10 cellular contexts compared by ENCODE assay signal in genomic region chr18:48607049-48607984, GRCh38.
DNase-seq lines count a peak whose midpoint lies in the region; ATAC-seq, FAIRE-seq and TF ChIP-seq lines count a peak whose summit lies in the region.
"Had no signal": no experiment of that assay in that cellular context is flagged by ENCODE, and none has a peak within 500 bp of the region (broad histone marks: within the 10 kb centered on the region; RNA-seq: fewer than 3 reads in every experiment).

No MANE protein-coding gene starts in this region.

- H3K27ac ChIP-seq in AG04450 (ENCODE audit: low read depth, low read length), result peak overlapping the region; percentile 52

- no peaks in the 10 kb centered on the region; the same call in 1 of the 2 replicates for H3K9me3 ChIP-seq in AG04450 (ENCODE audit: control insufficient read depth, insufficient read depth, low read length)

- POLR2A ChIA-PET in AG04450 (lab: Yijun Ruan, JAX), result interaction anchor here (1.0 to 1.3 kb wide), 4 partner anchors 11 to 23 kb away, joined by 3 to 6 read pairs (median 3); no protein-coding TSS in a partner anchor

- peak; percentile 80 for DNase-seq in AG04450 (ENCODE audit: low read depth, low spot score)
- peak; percentile 80 for DNase-seq in HTR-8/SVneo (ENCODE audit: insufficient read length, low spot score)
- peak; percentile 34 for DNase-seq in cerebellar cortex (ENCODE audit: low spot score)
- DNase-seq in lung microvascular endothelial cell (ENCODE audit: low read depth in 2 of 2), result peak; percentile 10 to 40
- no peak for DNase-seq in DMS53 (lab: John Stamatoyannopoulos, UW)
- no peak for DNase-seq in T-helper 1 cell
- no peak for DNase-seq in retina
- DNase-seq: CD4-positive, CD25-positive, alpha-beta regulatory T cell had no signal

- no peak for ATAC-seq in HG03469 (IDR thresholded peaks at IDR 0.05; ENCODE audit: unreplicated experiment)

- CTCF ChIA-PET in AG04450 (lab: Charles Lee), result interaction anchor here (1.3 to 2.1 kb wide), 3 partner anchors 57 to 162 kb away, joined by 4 to 9 read pairs (median 4); no protein-coding TSS in a partner anchor

- no peak for FAIRE-seq in HTR-8/SVneo (lab: Jason Lieb, UNC)
- FAIRE-seq: endothelial cell of umbilical vein had no signal

- TF ChIP-seq CTCF in AG04450 (IDR thresholded peaks at IDR 0.05; ENCODE audit: low read depth, low read length), result no peak

- H3K4me3 ChIP-seq in AG04450 (ENCODE audit: low read depth, low read length), result no peak overlapping the region

- no peaks in the 10 kb centered on the region for H3K27me3 ChIP-seq in AG04450 (ENCODE audit: control insufficient read depth, insufficient read depth, low read length)

Comparison
In these comparisons a context has a peak if more than half of its experiments do, and no peak if none do; other contexts are left out.
1. DNase-seq: peak in AG04450 (single experiment), HTR-8/SVneo (single experiment), cerebellar cortex (single experiment) and lung microvascular endothelial cell (2 of 2); none in DMS53 (single experiment), T-helper 1 cell (0 of 5) and retina (single experiment).